8 cellular contexts compared by ENCODE assay signal in the genomic region with DNA sequence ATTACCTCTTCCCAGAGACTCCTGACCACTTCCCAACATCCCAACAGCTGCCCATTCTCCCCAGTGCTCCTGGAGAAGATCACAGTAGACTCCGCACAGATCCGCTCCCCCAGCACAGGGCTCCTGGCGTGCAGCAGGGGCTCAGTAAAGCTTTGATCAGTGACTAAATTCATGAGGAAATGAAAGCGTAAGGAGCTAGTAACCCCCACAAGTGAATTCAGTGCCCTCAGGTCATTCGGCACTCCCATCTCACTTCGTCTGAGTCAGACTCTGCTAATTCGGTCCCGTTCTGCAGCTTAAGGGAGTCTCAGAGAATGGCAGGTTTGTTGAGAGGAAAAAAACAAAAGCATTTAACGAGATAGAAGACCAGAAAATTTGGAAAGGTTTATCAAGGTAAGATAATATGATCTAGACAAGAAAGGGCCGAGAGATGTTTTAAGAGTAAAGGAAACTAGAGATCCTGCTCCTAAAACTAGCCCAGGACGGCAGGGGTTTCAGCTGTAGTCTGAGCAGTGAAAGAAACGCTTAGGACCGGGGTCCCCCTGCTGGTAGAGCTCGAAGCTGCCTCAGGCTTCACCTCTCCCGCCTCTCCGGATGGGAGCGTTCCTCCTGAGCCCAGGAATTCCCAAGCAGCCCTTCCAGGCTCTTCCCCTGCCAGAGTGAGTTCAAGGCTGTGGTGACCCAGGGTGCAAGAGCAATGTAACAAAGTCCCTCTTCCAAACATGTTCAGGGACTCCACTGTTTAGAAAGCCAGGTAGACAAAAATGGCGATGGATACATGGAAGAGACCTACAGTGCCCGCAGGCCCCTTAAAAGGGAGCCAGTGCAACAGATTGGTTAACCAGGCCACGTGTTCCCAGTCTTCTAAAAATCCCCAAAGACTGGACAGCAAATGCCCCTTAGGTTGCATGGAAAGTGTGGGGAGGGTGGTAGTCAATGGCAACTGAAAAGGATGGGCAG.
A peak's percentile ranks its signal among the peaks of the same experiment; 100 is the strongest.
DNase-seq lines count a peak whose midpoint lies in the region; ATAC-seq and TF ChIP-seq lines count a peak whose summit lies in the region.

No MANE protein-coding gene starts in this region.

- intact Hi-C loops in CD14-positive monocyte (cut with micrococcal nuclease) = loop anchor here in 1 of 2 donors (5.0 kb wide), 1 partner anchor 455 kb away; no protein-coding TSS in a partner anchor

- no peaks in the 10 kb centered on the region for H3K36me3 Mint-ChIP-seq in CD14-positive monocyte

- peaks cover 8% of the 10 kb centered on the region for H3K4me1 Mint-ChIP-seq in CD14-positive monocyte

- H3K36me3 ChIP-seq in right atrium auricular region = no peaks in the 10 kb centered on the region

- H3K27me3 ChIP-seq in right atrium auricular region = no peaks in the 10 kb centered on the region

- peak overlapping the region in 2 of 7 donors; percentile 21 to 25 for H3K27ac Mint-ChIP-seq in CD14-positive monocyte

- peak overlapping the region; percentile 4 to 19 for H3K4me3 ChIP-seq in right atrium auricular region

- TF ChIP-seq CTCF in CD14-positive monocyte (IDR thresholded peaks at IDR 0.05) (peak; percentile 91), right atrium auricular region (IDR thresholded peaks at IDR 0.05) (peak; percentile 84 to 90)

- no peaks in the 10 kb centered on the region for H3K9me3 ChIP-seq in right atrium auricular region

- ATAC-seq in GM18519 (IDR thresholded peaks at IDR 0.05; ENCODE audit: low FRiP score, unreplicated experiment) = peak; percentile 71
- peak; percentile 79 for ATAC-seq in HG03060 (IDR thresholded peaks at IDR 0.05; ENCODE audit: low read depth, unreplicated experiment)

- peaks cover 2 to 7% (median 7%) of the 10 kb centered on the region in 3 donors for H3K27me3 Mint-ChIP-seq in CD14-positive monocyte (ENCODE audit: low read depth in 3 of 3)

- peak overlapping the region; percentile 37 to 67 for H3K4me3 Mint-ChIP-seq in CD14-positive monocyte

- DNase-seq in CD14-positive monocyte (ENCODE audit: low spot score) (peak; percentile 58), NCI-H226 (peak; percentile 77), amniotic stem cell (lab: John Stamatoyannopoulos, UW) (peak; percentile 59), right atrium auricular region (ENCODE audit: low spot score) (peak; percentile 83), pulmonary artery endothelial cell (ENCODE audit: low read depth, low spot score) (peak; percentile 24)
- no peak for DNase-seq in effector CD4-positive, alpha-beta T cell

- H3K9me3 Mint-ChIP-seq in CD14-positive monocyte = no peaks in the 10 kb centered on the region

- H3K27ac ChIP-seq in right atrium auricular region = peak overlapping the region in 1 of 2 donors; percentile 14

- peaks cover 0 to 5% of the 10 kb centered on the region in 2 donors for H3K4me1 ChIP-seq in right atrium auricular region
